In the genomic region with DNA sequence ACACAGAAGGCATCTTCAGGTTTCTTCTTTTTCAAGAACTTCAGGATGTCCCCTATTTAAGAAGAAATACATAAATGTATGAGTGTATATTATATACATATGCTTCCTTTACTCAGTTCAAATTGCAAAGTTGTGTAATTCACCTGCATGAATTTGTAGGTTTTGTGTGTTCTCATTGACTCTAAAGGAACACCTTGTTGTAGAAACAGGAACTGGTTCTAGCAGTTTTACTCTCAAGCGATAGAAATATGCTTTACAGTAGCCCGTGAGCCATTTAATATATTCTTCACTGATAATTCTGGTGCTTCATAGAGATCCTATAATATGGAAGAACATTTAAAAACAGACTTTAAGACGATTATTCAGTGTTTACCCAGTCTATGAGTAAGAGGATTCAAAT, we compare ENCODE assay signal across 16 cellular contexts.
"Had no signal": no experiment of that assay in that cellular context is flagged by ENCODE, and none has a peak within 500 bp of the region (broad histone marks: within the 10 kb centered on the region; RNA-seq: fewer than 3 reads in every experiment).

No MANE protein-coding gene starts in this region.

- H3K9me3 Mint-ChIP-seq: neural progenitor cell; stimulated activated naive CD8-positive, alpha-beta T cell treated with anti-CD3 and anti-CD28 coated beads, Interleukin-15, Interleukin-2, amounts not matched to agents 100 ng/mL and 50 ng/mL, for 24 hours had no signal

- H3K36me3 ChIP-seq: left lung, neural progenitor cell had no signal

- H3K9ac ChIP-seq: neural progenitor cell had no signal

- H3K27me3 ChIP-seq: heart left ventricle, left lung, neural progenitor cell, pancreas, upper lobe of left lung had no signal

- H3K4me2 ChIP-seq: neural progenitor cell had no signal

- H3K27ac ChIP-seq: left lung, neural progenitor cell, pancreas had no signal

- H3K4me3 ChIP-seq: coronary artery, heart left ventricle, left lung, neural progenitor cell, pancreas, upper lobe of left lung had no signal

- FAIRE-seq: frontal cortex, pancreas had no signal

- H2AFZ ChIP-seq: neural progenitor cell had no signal

- H3K9me3 ChIP-seq: heart left ventricle, left lung, pancreas, upper lobe of left lung had no signal

- H3K27ac Mint-ChIP-seq: neural progenitor cell had no signal

- H3K27me3 Mint-ChIP-seq: stimulated activated naive CD8-positive, alpha-beta T cell treated with anti-CD3 and anti-CD28 coated beads, Interleukin-15, Interleukin-2, amounts not matched to agents 100 ng/mL and 50 ng/mL, for 24 hours had no signal

- ATAC-seq: activated CD4-positive, CD25-positive, alpha-beta regulatory T cell treated with anti-CD3 and anti-CD28 coated beads, Interleukin-2, amount 50 U/mL, for 24 hours; heart left ventricle; left lung; pancreas had no signal

- H3K4me3 Mint-ChIP-seq: neural progenitor cell; stimulated activated naive CD8-positive, alpha-beta T cell treated with anti-CD3 and anti-CD28 coated beads, Interleukin-15, Interleukin-2, amounts not matched to agents 100 ng/mL and 50 ng/mL, for 24 hours had no signal

- DNase-seq: activated CD4-positive, alpha-beta T cell treated with anti-CD3 and anti-CD28 coated beads, Interleukin-2, amount 50 U/mL, for 48 hours; activated naive CD4-positive, alpha-beta T cell; caudate nucleus; effector CD8-positive, alpha-beta T cell; heart left ventricle; islet precursor cell; left lung; pancreas; stimulated activated CD4-positive, alpha-beta T cell treated with anti-CD3 and anti-CD28 coated beads, Interleukin-12 subunit alpha, Interleukin-12 subunit beta, amount 100 ng/mL, for 4 hours; T-helper 2 cell; upper lobe of left lung had no signal
